ENCODE assay signal across 8 cellular contexts in genomic region chr18:3583106-3583897, GRCh38.
A peak's percentile ranks its signal among the peaks of the same experiment; 100 is the strongest.
DNase-seq lines count a peak whose midpoint lies in the region; ATAC-seq, FAIRE-seq and TF ChIP-seq lines count a peak whose summit lies in the region.
"Not testable (repeated sequence)": the region's sequence is repeated elsewhere in the genome, so short reads cannot be mapped to it uniquely, and the experiment has no call there.

No MANE protein-coding gene starts in this region.

- not testable (repeated sequence) for H3K36me3 Mint-ChIP-seq in activated T-helper 17 cell treated with anti-CD3 and anti-CD28 coated beads, Interleukin-2, amount 50 U/mL, for 72 hours (ENCODE audit: low read depth); nephron progenitor cell (ENCODE audit: low read depth)

- H3K79me2 ChIP-seq in H1 (ENCODE audit: control insufficient read depth in 1 of 2, insufficient read depth in 2 of 2, low read length in 2 of 2) = not testable (repeated sequence)

- H2BK15ac ChIP-seq in H1 (ENCODE audit: low read length) = not testable (repeated sequence)

- not testable (repeated sequence) for H2BK120ac ChIP-seq in H1 (replicated peaks; ENCODE audit: low read depth, low read length)

- not testable (repeated sequence) for H3K36me3 ChIP-seq in RWPE2 (ENCODE audit: low read depth); H1 (ENCODE audit: control insufficient read depth in 2 of 4, insufficient read depth in 4 of 4, low read length in 3 of 4)

- H4K20me1 ChIP-seq in H1 (replicated peaks in 1 of 2; ENCODE audit: control insufficient read depth in 1 of 2, insufficient read depth in 2 of 2, low read length in 2 of 2) = not testable (repeated sequence)

- peak overlapping the region; percentile 96 for H2BK12ac ChIP-seq in H1 (ENCODE audit: low read depth, low read length)

- H2AFZ ChIP-seq in H1 (ENCODE audit: low read length) = not testable (repeated sequence)

- H3K23me2 ChIP-seq in H1 (ENCODE audit: low read depth, low read length) = not testable (repeated sequence)

- H3K18ac ChIP-seq in H1 (ENCODE audit: extremely low read depth, low read length) = peak overlapping the region; percentile 68; the same call in 1 of the 2 replicates

- H4K91ac ChIP-seq in H1 (replicated peaks; ENCODE audit: insufficient read length, low read length) = peak overlapping the region; percentile 57

- POLR2A ChIA-PET in H1 (lab: Charles Lee; ENCODE audit: partially characterized antibody) = not testable (repeated sequence)

- not testable (repeated sequence) for H3K9me3 Mint-ChIP-seq in activated T-helper 17 cell treated with anti-CD3 and anti-CD28 coated beads, Interleukin-2, amount 50 U/mL, for 72 hours; nephron progenitor cell

- H3K9me3 ChIP-seq in RWPE2 (ENCODE audit: severe bottlenecking); H1 (ENCODE audit: insufficient read depth in 2 of 2, low read depth in 1 of 2, low read length in 1 of 2): not testable (repeated sequence)

- not testable (repeated sequence) for H3K27me3 ChIP-seq in RWPE2 (ENCODE audit: insufficient read depth, poor library complexity, severe bottlenecking); H1 (replicated peaks in 1 of 4; ENCODE audit: control insufficient read depth in 3 of 4, extremely low read depth in 1 of 4, insufficient read depth in 3 of 4, low read length in 3 of 4)

- peak overlapping the region; percentile 94; the same call in 1 of the 2 replicates for H2AK5ac ChIP-seq in H1 (ENCODE audit: low read depth, low read length)

- H3K4me2 ChIP-seq in H1 (ENCODE audit: insufficient read depth in 1 of 2, low read depth in 2 of 2, low read length in 2 of 2) = not testable (repeated sequence)

- peaks cover 22% of the 10 kb centered on the region for H3K4me1 Mint-ChIP-seq in activated T-helper 17 cell treated with anti-CD3 and anti-CD28 coated beads, Interleukin-2, amount 50 U/mL, for 72 hours
- peaks cover 23% of the 10 kb centered on the region for H3K4me1 Mint-ChIP-seq in nephron progenitor cell

- peak overlapping the region; percentile 71; the same call in 1 of the 2 replicates for H2BK5ac ChIP-seq in H1 (ENCODE audit: low read depth, low read length)

- not testable (repeated sequence) for FAIRE-seq in H1 (lab: Jason Lieb, UNC)

- H3K4me3 ChIP-seq in RWPE2 (ENCODE audit: severe bottlenecking); H1 (ENCODE audit: extremely low read depth in 1 of 4, insufficient read depth in 2 of 4, low read depth in 3 of 4, low read length in 4 of 4): not testable (repeated sequence)

- not testable (repeated sequence) for H4K8ac ChIP-seq in H1 (ENCODE audit: extremely low read depth, insufficient read depth, low read length)

- DNase-seq in A172 (ENCODE audit: low spot score) (peak; percentile 55), EH (ENCODE audit: low read depth) (peak; percentile 45), LoVo (ENCODE audit: low spot score) (peak; percentile 37), iris pigment epithelial cell (ENCODE audit: low read depth) (peak; percentile 41)
- DNase-seq in RWPE2 (ENCODE audit: low spot score); H1 (ENCODE audit: low read depth in 1 of 2, low spot score in 2 of 2); nephron progenitor cell: not testable (repeated sequence)

- peak overlapping the region; percentile 52; the same call in 1 of the 2 replicates for H2BK20ac ChIP-seq in H1 (ENCODE audit: low read length)

- not testable (repeated sequence) for H3K14ac ChIP-seq in H1 (ENCODE audit: insufficient read length)

- not testable (repeated sequence) for TF ChIP-seq CTCF in RWPE2 (IDR thresholded peaks at IDR 0.05; ENCODE audit: poor library complexity, severe bottlenecking); H1 (IDR thresholded peaks at IDR 0.05; ENCODE audit: control extremely low read depth in 1 of 3, insufficient read depth in 1 of 3, low read depth in 1 of 3, low read length in 3 of 3); nephron progenitor cell (IDR thresholded peaks at IDR 0.05)

- H3K56ac ChIP-seq in H1 (replicated peaks; ENCODE audit: insufficient read length, low read depth, low read length) = not testable (repeated sequence)

- not testable (repeated sequence) for TF ChIP-seq RAD21 in H1 (IDR thresholded peaks at IDR 0.05 in 1 of 2, conservative IDR thresholded peaks at IDR 0.05 in 1 of 2; ENCODE audit: low read depth in 2 of 2, low read length in 2 of 2)

- ATAC-seq in RWPE2 (ENCODE audit: low read depth) = 0 out of 3 replicates have a peak, but pooled peaks have one; percentile 17
- not testable (repeated sequence) for ATAC-seq in activated T-helper 17 cell treated with anti-CD3 and anti-CD28 coated beads, Interleukin-2, amount 50 U/mL, for 72 hours (replicated peaks)

- H3K4me1 ChIP-seq in RWPE2 (ENCODE audit: insufficient read depth, poor library complexity, severe bottlenecking) = peaks cover 14% of the 10 kb centered on the region
- peaks cover 3 to 13% (median 9%) of the 10 kb centered on the region in 4 experiments for H3K4me1 ChIP-seq in H1 (replicated peaks in 1 of 4; ENCODE audit: control insufficient read depth in 3 of 4, insufficient read depth in 4 of 4, low read length in 3 of 4)

- H3K27ac ChIP-seq in RWPE2 (ENCODE audit: poor library complexity, severe bottlenecking) = peak overlapping the region; percentile 9
- H3K27ac ChIP-seq in H1 (ENCODE audit: low read depth, low read length) = not testable (repeated sequence)

- H3K23ac ChIP-seq in H1 (ENCODE audit: insufficient read length) = not testable (repeated sequence)

- H4K5ac ChIP-seq in H1 (ENCODE audit: insufficient read length, low read depth, low read length) = not testable (repeated sequence)

- peak overlapping the region; percentile 10 for H3K27ac Mint-ChIP-seq in activated T-helper 17 cell treated with anti-CD3 and anti-CD28 coated beads, Interleukin-2, amount 50 U/mL, for 72 hours
- not testable (repeated sequence) for H3K27ac Mint-ChIP-seq in nephron progenitor cell

- TF ChIP-seq POLR2A in H1 (IDR thresholded peaks at IDR 0.05; ENCODE audit: control extremely low read depth in 1 of 2, low read depth in 2 of 2, low read length in 2 of 2) = not testable (repeated sequence)

- not testable (repeated sequence) for TF ChIP-seq EP300 in H1 (IDR thresholded peaks at IDR 0.05; ENCODE audit: borderline replicate concordance in 1 of 2, low read depth in 2 of 2, low read length in 2 of 2)

- not testable (repeated sequence) for H3K4ac ChIP-seq in H1 (replicated peaks; ENCODE audit: insufficient read length, low read depth, low read length)

- CTCF ChIA-PET in H1 (lab: Charles Lee; ENCODE audit: partially characterized antibody) = interaction anchor here (0.6 to 4.2 kb wide), 9 partner anchors 9 to 1688 kb away, joined by 3 to 42 read pairs (median 3); no protein-coding TSS in a partner anchor

- 86% methylated on average over 7 of the region's 7 CpGs; no CpG with 5 or more reads in 1 of the 2 experiments for WGBS in H1 (ENCODE audit: extremely low coverage in 1 of 2, insufficient coverage in 1 of 2, insufficient read length in 1 of 2, insufficient replicate concordance in 2 of 2, low coverage in 1 of 2, low lambda C conversion rate in 2 of 2, missing lambda C conversion rate in 1 of 2), 2 experiments

- not testable (repeated sequence) for H3K4me3 Mint-ChIP-seq in activated T-helper 17 cell treated with anti-CD3 and anti-CD28 coated beads, Interleukin-2, amount 50 U/mL, for 72 hours
- peak overlapping the region; percentile 3 for H3K4me3 Mint-ChIP-seq in nephron progenitor cell

- not testable (repeated sequence) for H3K79me1 ChIP-seq in H1 (ENCODE audit: low read depth, low read length)

- H3K27me3 Mint-ChIP-seq in activated T-helper 17 cell treated with anti-CD3 and anti-CD28 coated beads, Interleukin-2, amount 50 U/mL, for 72 hours; nephron progenitor cell (ENCODE audit: low read depth, poor library complexity): not testable (repeated sequence)

- H3K9ac ChIP-seq in H1 (replicated peaks in 1 of 4; ENCODE audit: extremely low read depth in 1 of 4, low read depth in 3 of 4, low read length in 3 of 4) = not testable (repeated sequence)
